8 cellular contexts compared by ENCODE assay signal in genomic region chr17:20095366-20096080, GRCh38.
DNase-seq lines count a peak whose midpoint lies in the region; ATAC-seq and FAIRE-seq lines count a peak whose summit lies in the region.

No MANE protein-coding gene starts in this region.

- no peaks in the 10 kb centered on the region for H3K36me3 ChIP-seq in small intestine (ENCODE audit: control insufficient read depth in 2 of 2, insufficient read depth in 2 of 2, low read length in 2 of 2)

- no peaks in the 10 kb centered on the region for H3K27me3 ChIP-seq in small intestine (ENCODE audit: control insufficient read depth in 2 of 2, insufficient read depth in 2 of 2, low read length in 2 of 2)

- peak overlapping the region in 1 of 2 donors; percentile 37 for H3K27ac ChIP-seq in small intestine (ENCODE audit: low read depth in 1 of 2, low read length in 1 of 2)

- no peaks in the 10 kb centered on the region for H3K4me1 ChIP-seq in small intestine (ENCODE audit: control insufficient read depth in 2 of 2, insufficient read depth in 1 of 2, low read depth in 1 of 2, low read length in 1 of 2)

- H3K4me3 ChIP-seq in small intestine (ENCODE audit: low read depth in 1 of 2, low read length in 2 of 2) = no peak overlapping the region

- H3K27ac Mint-ChIP-seq in activated naive CD4-positive, alpha-beta T cell treated with anti-CD3 and anti-CD28 coated beads, Interleukin-2, amount 10 ng/mL, durations not matched to agents 7 days and 5 days = no peak overlapping the region

- peaks cover 9% of the 10 kb centered on the region for H3K27me3 Mint-ChIP-seq in activated naive CD4-positive, alpha-beta T cell treated with anti-CD3 and anti-CD28 coated beads, Interleukin-2, amount 10 ng/mL, durations not matched to agents 7 days and 5 days

- CTCF ChIA-PET in activated naive CD4-positive, alpha-beta T cell treated with anti-CD3 and anti-CD28 coated beads, Interleukin-2, amount 10 ng/mL, durations not matched to agents 7 days and 5 days (lab: Charles Lee) = no interaction called here

- ATAC-seq in GM21737 (IDR thresholded peaks at IDR 0.05; ENCODE audit: unreplicated experiment) (no peak), HG02571 (IDR thresholded peaks at IDR 0.05; ENCODE audit: unreplicated experiment) (no peak)

- FAIRE-seq in small intestine (lab: Jason Lieb, UNC) = no peak

- no peaks in the 10 kb centered on the region for H3K36me3 Mint-ChIP-seq in activated naive CD4-positive, alpha-beta T cell treated with anti-CD3 and anti-CD28 coated beads, Interleukin-2, amount 10 ng/mL, durations not matched to agents 7 days and 5 days

- WGBS in small intestine, 3 donors = 30 to 45% (median 38%) methylated on average over 18 of the region's 18 CpGs

- peaks cover 7% of the 10 kb centered on the region for H3K4me1 Mint-ChIP-seq in activated naive CD4-positive, alpha-beta T cell treated with anti-CD3 and anti-CD28 coated beads, Interleukin-2, amount 10 ng/mL, durations not matched to agents 7 days and 5 days

- peak; percentile 33 for DNase-seq in NCI-H345 (lab: John Stamatoyannopoulos, UW)
- no peak for DNase-seq in NCI-H345 treated with DMSO at 0.1 percent for 48 hours (lab: John Stamatoyannopoulos, UW; ENCODE audit: unreplicated experiment)
- DNase-seq in anterior cingulate cortex (lab: John Stamatoyannopoulos, UW) = peak in 55 of 58 donors; percentile 20 to 91 (median 73)
- peak; percentile 77 to 79 for DNase-seq in hippocampal formation (lab: John Stamatoyannopoulos, UW)
- DNase-seq in small intestine = peak; percentile 4
- DNase-seq in activated naive CD4-positive, alpha-beta T cell treated with anti-CD3 and anti-CD28 coated beads, Interleukin-2, amount 10 ng/mL, durations not matched to agents 7 days and 5 days = no peak

- H3K9me3 ChIP-seq in small intestine (ENCODE audit: control insufficient read depth, low read depth) = no peaks in the 10 kb centered on the region

- no peak overlapping the region for H3K4me3 Mint-ChIP-seq in activated naive CD4-positive, alpha-beta T cell treated with anti-CD3 and anti-CD28 coated beads, Interleukin-2, amount 10 ng/mL, durations not matched to agents 7 days and 5 days

- no peaks in the 10 kb centered on the region for H3K9me3 Mint-ChIP-seq in activated naive CD4-positive, alpha-beta T cell treated with anti-CD3 and anti-CD28 coated beads, Interleukin-2, amount 10 ng/mL, durations not matched to agents 7 days and 5 days

Comparison
In these comparisons a context has a peak if more than half of its experiments do, and no peak if none do; other contexts are left out.
1. DNase-seq: peak in NCI-H345 (single experiment), anterior cingulate cortex (55 of 58), hippocampal formation (2 of 2) and small intestine (single experiment); none in NCI-H345 treated with DMSO at 0.1 percent for 48 hours (single experiment) and activated naive CD4-positive, alpha-beta T cell treated with anti-CD3 and anti-CD28 coated beads, Interleukin-2, amount 10 ng/mL, durations not matched to agents 7 days and 5 days (single experiment).